Comparison of ENCODE assay signal across 1 cellular context in genomic region chr2:176669398-176670174, GRCh38.
TF ChIP-seq lines count a peak whose summit lies in the region.

No MANE protein-coding gene starts in this region.

TF ChIP-seq in H1, 55 proteins besides CTCF, POLR2A, EP300 and RAD21 (continued from another document):
- no peak for TF ChIP-seq CHD7 (IDR thresholded peaks at IDR 0.05; ENCODE audit: insufficient replicate concordance, low read length)
- no peak for TF ChIP-seq MAX (IDR thresholded peaks at IDR 0.05)
- TF ChIP-seq ZNF274 (IDR thresholded peaks at IDR 0.05; ENCODE audit: borderline replicate concordance, extremely low read depth, low read length): no peak
- no peak for TF ChIP-seq SRF (IDR thresholded peaks at IDR 0.05; ENCODE audit: low read depth, low read length)
- TF ChIP-seq JUN (IDR thresholded peaks at IDR 0.05; ENCODE audit: low read depth, low read length): no peak
- no peak for TF ChIP-seq SP1 (IDR thresholded peaks at IDR 0.05; ENCODE audit: low read depth, low read length)
- TF ChIP-seq ATF3 (IDR thresholded peaks at IDR 0.05; ENCODE audit: insufficient read depth, low read depth, low read length): no peak
- TF ChIP-seq JUND (IDR thresholded peaks at IDR 0.05; ENCODE audit: low read length): no peak
- no peak for TF ChIP-seq SUZ12 (IDR thresholded peaks at IDR 0.05; ENCODE audit: low read length)
- no peak for TF ChIP-seq KDM5A (IDR thresholded peaks at IDR 0.05; ENCODE audit: low read length)
- no peak for TF ChIP-seq FOSL1 (IDR thresholded peaks at IDR 0.05; ENCODE audit: insufficient read depth, low read depth, low read length)
- no peak for TF ChIP-seq E2F6 (IDR thresholded peaks at IDR 0.05)
- no peak for TF ChIP-seq HDAC2 (IDR thresholded peaks at IDR 0.05; ENCODE audit: borderline replicate concordance in 1 of 2, low read depth in 2 of 2, low read length in 2 of 2)
